20 cellular contexts compared by ENCODE assay signal in the genomic region with DNA sequence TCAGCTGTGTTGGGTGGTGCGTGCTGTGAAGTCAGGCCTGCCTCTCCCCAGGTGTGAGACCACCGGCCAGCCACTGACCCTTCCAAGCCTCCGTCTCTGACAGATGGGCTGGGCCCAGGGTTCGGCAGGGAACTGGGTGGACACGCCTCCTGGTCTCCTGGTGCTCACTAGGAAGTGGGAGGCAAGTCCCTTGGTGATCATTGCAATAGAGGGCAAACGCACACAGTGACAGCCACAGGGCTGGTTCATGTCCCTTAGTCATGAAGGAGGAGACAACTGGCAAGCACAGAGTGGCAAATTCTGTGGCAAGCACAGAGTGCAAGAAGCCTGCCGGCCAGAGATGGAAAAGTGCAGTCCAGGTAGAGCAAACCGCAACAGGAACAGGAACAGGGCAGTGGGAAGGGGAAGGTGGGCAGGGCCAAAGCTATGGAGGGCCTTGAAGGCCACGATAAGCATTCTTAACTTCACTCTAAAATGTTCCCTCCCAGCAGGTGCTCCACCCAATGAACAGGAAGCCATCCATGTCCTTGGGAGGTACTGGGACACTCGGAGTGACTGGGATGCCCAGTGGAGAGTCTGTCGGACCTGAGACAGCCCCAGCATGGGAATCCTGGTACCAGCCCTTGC. TPM values are rescaled to one million over a fixed set of nuclear protein-coding genes. Genes with fewer than 3 reads are reported as not detected.
DNase-seq lines count a peak whose midpoint lies in the region; ATAC-seq lines count a peak whose summit lies in the region.
"Had no signal": no experiment of that assay in that cellular context is flagged by ENCODE, and none has a peak within 500 bp of the region (broad histone marks: within the 10 kb centered on the region; RNA-seq: fewer than 3 reads in every experiment).

No MANE protein-coding gene starts in this region.

- H3K27ac ChIP-seq in BLaER1, result no peak overlapping the region
- no peak overlapping the region for H3K27ac ChIP-seq in CD8-positive, alpha-beta memory T cell (ENCODE audit: low read depth, low read length)
- H3K27ac ChIP-seq: PC-9 had no signal

- no peaks in the 10 kb centered on the region for H3K27me3 ChIP-seq in BLaER1
- H3K27me3 ChIP-seq in CD8-positive, alpha-beta memory T cell (ENCODE audit: insufficient read depth, low read length, poor library complexity, severe bottlenecking), result no peaks in the 10 kb centered on the region

- peaks cover 100% of the 10 kb centered on the region for H4K20me1 ChIP-seq in BLaER1

- intact Hi-C loops in dendritic cell treated with granulocyte-macrophage colony-stimulating factor and Interleukin-4, amounts not matched to agents 40 ng/mL and 50 ng/mL, for 4 days (cut with micrococcal nuclease), result no loop called here

- CTCF ChIA-PET in CD8-positive, alpha-beta memory T cell (lab: Charles Lee), result interaction anchor here (1.3 to 1.6 kb wide), 2 partner anchors 8 to 67 kb away, joined by 3 to 6 read pairs; no protein-coding TSS in a partner anchor

- no peak for DNase-seq in CD8-positive, alpha-beta memory T cell
- DNase-seq in naive thymus-derived CD8-positive, alpha-beta T cell, result no peak
- DNase-seq in H4 (ENCODE audit: low spot score) (no peak), NCI-H2171 treated with DMSO at 0.1 percent for 48 hours (lab: John Stamatoyannopoulos, UW) (no peak)
- no peak for DNase-seq in activated CD8-positive, alpha-beta memory T cell treated with anti-CD3 and anti-CD28 coated beads, Interleukin-2, amount 50 U/mL, for 48 hours
- DNase-seq: activated CD4-positive, alpha-beta T cell treated with anti-CD3 and anti-CD28 coated beads, Interleukin-2, amount 50 U/mL, for 4 hours; amniotic stem cell; GF-D8; hypothalamus; kidney glomerular epithelial cell; NCI-H2029 treated with DMSO at 0.1 percent for 48 hours; NCI-H526; PC-9 had no signal

- H3K9ac ChIP-seq in BLaER1, result no peak overlapping the region

- H3K27ac Mint-ChIP-seq in CD8-positive, alpha-beta memory T cell, result peak overlapping the region in 6 of 8 donors; percentile 8 to 96 (median 48)
- H3K27ac Mint-ChIP-seq in dendritic cell treated with granulocyte-macrophage colony-stimulating factor and Interleukin-4, amounts not matched to agents 40 ng/mL and 50 ng/mL, for 4 days, result peak overlapping the region; percentile 59
- H3K27ac Mint-ChIP-seq in naive thymus-derived CD8-positive, alpha-beta T cell, result peak overlapping the region in 8 of 10 donors; percentile 48 to 81 (median 64)
- H3K27ac Mint-ChIP-seq: activated T-helper 1 cell treated with anti-CD3 and anti-CD28 coated beads, Interleukin-12 subunit alpha, Interleukin-12 subunit beta, Interleukin-2, Interleukin-4 antibody, amounts not matched to agents 30 ng/mL and 10 ng/mL and 1 ng/mL, durations not matched to agents 14 hours and 24 hours and 36 hours had no signal

- peaks cover 0 to 2% (median 0%) of the 10 kb centered on the region in 5 donors for H3K9me3 Mint-ChIP-seq in CD8-positive, alpha-beta memory T cell
- no peaks in the 10 kb centered on the region for H3K9me3 Mint-ChIP-seq in dendritic cell treated with granulocyte-macrophage colony-stimulating factor and Interleukin-4, amounts not matched to agents 40 ng/mL and 50 ng/mL, for 4 days
- no peaks in the 10 kb centered on the region for H3K9me3 Mint-ChIP-seq in naive thymus-derived CD8-positive, alpha-beta T cell
- H3K9me3 Mint-ChIP-seq: activated T-helper 1 cell treated with anti-CD3 and anti-CD28 coated beads, Interleukin-12 subunit alpha, Interleukin-12 subunit beta, Interleukin-2, Interleukin-4 antibody, amounts not matched to agents 30 ng/mL and 10 ng/mL and 1 ng/mL, durations not matched to agents 14 hours and 24 hours and 36 hours had no signal

- H3K4me3 ChIP-seq in BLaER1, result no peak overlapping the region
- no peak overlapping the region for H3K4me3 ChIP-seq in CD8-positive, alpha-beta memory T cell (ENCODE audit: low read length)
- H3K4me3 ChIP-seq: PC-9 had no signal

- H3K9me3 ChIP-seq in BLaER1, result no peaks in the 10 kb centered on the region
- H3K9me3 ChIP-seq in CD8-positive, alpha-beta memory T cell (ENCODE audit: low read length), result no peaks in the 10 kb centered on the region

- peaks cover 16% of the 10 kb centered on the region for H3K36me3 ChIP-seq in BLaER1
- no peaks in the 10 kb centered on the region for H3K36me3 ChIP-seq in CD8-positive, alpha-beta memory T cell (ENCODE audit: insufficient read depth, low read length)

- H3K4me1 ChIP-seq in BLaER1, result peaks cover 89% of the 10 kb centered on the region
- peaks cover 96% of the 10 kb centered on the region for H3K4me1 ChIP-seq in CD8-positive, alpha-beta memory T cell (ENCODE audit: insufficient read depth, low read length)

- H3K27me3 Mint-ChIP-seq in CD8-positive, alpha-beta memory T cell, result peaks cover 0 to 2% of the 10 kb centered on the region in 2 donors
- no peaks in the 10 kb centered on the region for H3K27me3 Mint-ChIP-seq in dendritic cell treated with granulocyte-macrophage colony-stimulating factor and Interleukin-4, amounts not matched to agents 40 ng/mL and 50 ng/mL, for 4 days
- H3K27me3 Mint-ChIP-seq in naive thymus-derived CD8-positive, alpha-beta T cell, result no peaks in the 10 kb centered on the region

- H3K36me3 Mint-ChIP-seq in CD8-positive, alpha-beta memory T cell, result peaks cover 0 to 5% (median 0%) of the 10 kb centered on the region in 3 donors
- H3K36me3 Mint-ChIP-seq in dendritic cell treated with granulocyte-macrophage colony-stimulating factor and Interleukin-4, amounts not matched to agents 40 ng/mL and 50 ng/mL, for 4 days (ENCODE audit: low read depth), result no peaks in the 10 kb centered on the region
- no peaks in the 10 kb centered on the region for H3K36me3 Mint-ChIP-seq in naive thymus-derived CD8-positive, alpha-beta T cell

- no peak for ATAC-seq in naive thymus-derived CD8-positive, alpha-beta T cell
- no peak for ATAC-seq in HG02759 (IDR thresholded peaks at IDR 0.05; ENCODE audit: unreplicated experiment)

- peak overlapping the region; percentile 79; the same call in 1 of the 2 replicates for H3K4me2 ChIP-seq in BLaER1
- H3K4me2 ChIP-seq: PC-9 had no signal

- peaks cover 94 to 99% (median 96%) of the 10 kb centered on the region in 3 donors for H3K4me1 Mint-ChIP-seq in CD8-positive, alpha-beta memory T cell
- H3K4me1 Mint-ChIP-seq in dendritic cell treated with granulocyte-macrophage colony-stimulating factor and Interleukin-4, amounts not matched to agents 40 ng/mL and 50 ng/mL, for 4 days (ENCODE audit: low read depth), result peaks cover 94% of the 10 kb centered on the region
- peaks cover 62 to 99% (median 98%) of the 10 kb centered on the region in 4 donors for H3K4me1 Mint-ChIP-seq in naive thymus-derived CD8-positive, alpha-beta T cell

- POLR2A ChIA-PET in CD8-positive, alpha-beta memory T cell (lab: Charles Lee), result no interaction called here
- POLR2A ChIA-PET in naive thymus-derived CD8-positive, alpha-beta T cell (lab: Charles Lee), result no interaction called here

- peak overlapping the region in 4 of 7 donors; percentile 33 to 66 (median 64) for H3K4me3 Mint-ChIP-seq in CD8-positive, alpha-beta memory T cell
- no peak overlapping the region for H3K4me3 Mint-ChIP-seq in dendritic cell treated with granulocyte-macrophage colony-stimulating factor and Interleukin-4, amounts not matched to agents 40 ng/mL and 50 ng/mL, for 4 days
- peak overlapping the region in 6 of 10 donors; percentile 13 to 65 (median 33) for H3K4me3 Mint-ChIP-seq in naive thymus-derived CD8-positive, alpha-beta T cell
- H3K4me3 Mint-ChIP-seq: activated T-helper 1 cell treated with anti-CD3 and anti-CD28 coated beads, Interleukin-12 subunit alpha, Interleukin-12 subunit beta, Interleukin-2, Interleukin-4 antibody, amounts not matched to agents 30 ng/mL and 10 ng/mL and 1 ng/mL, durations not matched to agents 14 hours and 24 hours and 36 hours had no signal

RNA-seq across cellular contexts. Expression of gene USP7, which starts 21.9 kb away (rescaled TPM):
- 100 to 1,000 TPM; 189 to 192 TPM for total RNA-seq in CD8-positive, alpha-beta memory T cell
- 12.6 TPM for polyA plus RNA-seq in CD8-positive, alpha-beta memory T cell
- total RNA-seq in naive thymus-derived CD8-positive, alpha-beta T cell, result 100 to 1,000 TPM; 201 to 207 TPM
- polyA plus RNA-seq in naive thymus-derived CD8-positive, alpha-beta T cell, result 1 to 10 TPM; 6.4 to 9.9 (median 9.2) TPM
- 14.4 and 33.8 TPM in 2 replicates for total RNA-seq in H4 (2014; rRNA removed; shearing (Covaris generic))

RNA-seq across cellular contexts. Expression of gene LITAFD, which starts 59.7 kb away (rescaled TPM):
- not detected for total RNA-seq in CD8-positive, alpha-beta memory T cell
- not detected for polyA plus RNA-seq in CD8-positive, alpha-beta memory T cell
- not detected for total RNA-seq in naive thymus-derived CD8-positive, alpha-beta T cell
- not detected for polyA plus RNA-seq in naive thymus-derived CD8-positive, alpha-beta T cell
- not detected in 2 replicates for total RNA-seq in H4 (2014; rRNA removed; shearing (Covaris generic))
- total RNA-seq: activated T-helper 1 cell treated with anti-CD3 and anti-CD28 coated beads, Interleukin-12 subunit alpha, Interleukin-12 subunit beta, Interleukin-2, Interleukin-4 antibody, amounts not matched to agents 30 ng/mL and 10 ng/mL and 1 ng/mL, durations not matched to agents 14 hours and 24 hours and 36 hours; mononuclear cell; osteocyte; PC-9 had no signal
- polyA plus RNA-seq: thymus had no signal
